1 cellular context compared by ENCODE assay signal in the genomic region with DNA sequence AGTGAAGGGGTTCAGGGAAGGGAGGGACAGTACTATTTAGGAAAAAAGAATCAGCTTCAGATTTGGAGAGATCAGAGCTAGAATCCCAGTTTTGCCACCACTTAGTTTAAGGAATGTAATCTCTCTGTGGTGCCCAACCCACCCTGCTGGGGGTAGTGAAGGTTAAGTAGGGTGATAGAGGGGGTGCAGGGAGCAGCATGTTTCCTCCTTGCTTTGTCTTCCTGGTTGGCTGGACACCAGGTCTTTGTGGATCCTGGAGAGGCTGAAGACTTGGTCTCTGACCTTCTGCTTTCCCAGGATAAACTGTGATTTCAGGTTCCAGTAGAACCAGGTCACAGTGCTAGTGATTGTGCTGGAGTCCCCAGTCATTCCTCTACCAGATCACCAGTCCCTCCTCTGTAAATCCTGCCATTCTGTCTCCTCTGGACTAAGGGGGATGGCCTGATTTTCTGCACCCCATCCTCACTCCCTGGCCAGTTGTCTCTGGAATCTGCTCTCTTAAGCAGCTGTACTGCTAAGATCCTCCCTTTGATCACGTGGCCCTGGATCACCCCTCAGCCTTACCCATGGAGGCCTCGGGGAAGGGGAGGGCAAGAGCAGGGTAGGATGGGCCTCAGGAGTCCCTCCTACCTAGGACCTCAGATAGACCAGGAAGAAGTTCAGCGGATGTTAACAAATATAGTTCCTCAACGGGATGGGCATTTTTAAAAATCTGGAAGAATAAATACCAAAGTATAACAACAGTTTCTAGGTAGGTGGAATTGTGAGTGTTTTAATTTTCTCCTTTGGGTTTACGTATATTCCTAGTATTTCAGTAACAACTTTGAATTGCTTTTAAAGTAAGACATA.
TF ChIP-seq lines count a peak whose summit lies in the region.

No MANE protein-coding gene starts in this region.

TF ChIP-seq in GM12878, 131 proteins besides CTCF, POLR2A, EP300 and RAD21:
- TF ChIP-seq ASH2L (IDR thresholded peaks at IDR 0.05; ENCODE audit: borderline replicate concordance, low read depth): no peak
- TF ChIP-seq, protein P1, sequence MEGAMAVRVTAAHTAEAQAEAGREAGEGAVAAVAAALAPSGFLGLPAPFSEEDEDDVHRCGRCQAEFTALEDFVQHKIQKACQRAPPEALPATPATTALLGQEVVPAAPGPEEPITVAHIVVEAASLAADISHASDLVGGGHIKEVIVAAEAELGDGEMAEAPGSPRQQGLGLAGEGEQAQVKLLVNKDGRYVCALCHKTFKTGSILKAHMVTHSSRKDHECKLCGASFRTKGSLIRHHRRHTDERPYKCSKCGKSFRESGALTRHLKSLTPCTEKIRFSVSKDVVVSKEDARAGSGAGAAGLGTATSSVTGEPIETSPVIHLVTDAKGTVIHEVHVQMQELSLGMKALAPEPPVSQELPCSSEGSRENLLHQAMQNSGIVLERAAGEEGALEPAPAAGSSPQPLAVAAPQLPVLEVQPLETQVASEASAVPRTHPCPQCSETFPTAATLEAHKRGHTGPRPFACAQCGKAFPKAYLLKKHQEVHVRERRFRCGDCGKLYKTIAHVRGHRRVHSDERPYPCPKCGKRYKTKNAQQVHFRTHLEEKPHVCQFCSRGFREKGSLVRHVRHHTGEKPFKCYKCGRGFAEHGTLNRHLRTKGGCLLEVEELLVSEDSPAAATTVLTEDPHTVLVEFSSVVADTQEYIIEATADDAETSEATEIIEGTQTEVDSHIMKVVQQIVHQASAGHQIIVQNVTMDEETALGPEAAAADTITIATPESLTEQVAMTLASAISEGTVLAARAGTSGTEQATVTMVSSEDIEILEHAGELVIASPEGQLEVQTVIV (IDR thresholded peaks at IDR 0.05; ENCODE audit: borderline replicate concordance, partially characterized antibody): no peak
- TF ChIP-seq, protein P2, sequence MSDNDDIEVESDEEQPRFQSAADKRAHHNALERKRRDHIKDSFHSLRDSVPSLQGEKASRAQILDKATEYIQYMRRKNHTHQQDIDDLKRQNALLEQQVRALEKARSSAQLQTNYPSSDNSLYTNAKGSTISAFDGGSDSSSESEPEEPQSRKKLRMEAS (IDR thresholded peaks at IDR 0.05; ENCODE audit: low read depth, low read length): peak; percentile 31; the same call in 1 of the 2 replicates
- TF ChIP-seq RAD51 (IDR thresholded peaks at IDR 0.05): peak; percentile 94
- TF ChIP-seq, protein P3, sequence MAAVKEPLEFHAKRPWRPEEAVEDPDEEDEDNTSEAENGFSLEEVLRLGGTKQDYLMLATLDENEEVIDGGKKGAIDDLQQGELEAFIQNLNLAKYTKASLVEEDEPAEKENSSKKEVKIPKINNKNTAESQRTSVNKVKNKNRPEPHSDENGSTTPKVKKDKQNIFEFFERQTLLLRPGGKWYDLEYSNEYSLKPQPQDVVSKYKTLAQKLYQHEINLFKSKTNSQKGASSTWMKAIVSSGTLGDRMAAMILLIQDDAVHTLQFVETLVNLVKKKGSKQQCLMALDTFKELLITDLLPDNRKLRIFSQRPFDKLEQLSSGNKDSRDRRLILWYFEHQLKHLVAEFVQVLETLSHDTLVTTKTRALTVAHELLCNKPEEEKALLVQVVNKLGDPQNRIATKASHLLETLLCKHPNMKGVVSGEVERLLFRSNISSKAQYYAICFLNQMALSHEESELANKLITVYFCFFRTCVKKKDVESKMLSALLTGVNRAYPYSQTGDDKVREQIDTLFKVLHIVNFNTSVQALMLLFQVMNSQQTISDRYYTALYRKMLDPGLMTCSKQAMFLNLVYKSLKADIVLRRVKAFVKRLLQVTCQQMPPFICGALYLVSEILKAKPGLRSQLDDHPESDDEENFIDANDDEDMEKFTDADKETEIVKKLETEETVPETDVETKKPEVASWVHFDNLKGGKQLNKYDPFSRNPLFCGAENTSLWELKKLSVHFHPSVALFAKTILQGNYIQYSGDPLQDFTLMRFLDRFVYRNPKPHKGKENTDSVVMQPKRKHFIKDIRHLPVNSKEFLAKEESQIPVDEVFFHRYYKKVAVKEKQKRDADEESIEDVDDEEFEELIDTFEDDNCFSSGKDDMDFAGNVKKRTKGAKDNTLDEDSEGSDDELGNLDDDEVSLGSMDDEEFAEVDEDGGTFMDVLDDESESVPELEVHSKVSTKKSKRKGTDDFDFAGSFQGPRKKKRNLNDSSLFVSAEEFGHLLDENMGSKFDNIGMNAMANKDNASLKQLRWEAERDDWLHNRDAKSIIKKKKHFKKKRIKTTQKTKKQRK (IDR thresholded peaks at IDR 0.05; ENCODE audit: low read depth, low read length): no peak
- TF ChIP-seq WRNIP1 (IDR thresholded peaks at IDR 0.05; ENCODE audit: borderline replicate concordance, low read depth, low read length): no peak
- TF ChIP-seq, protein P4, sequence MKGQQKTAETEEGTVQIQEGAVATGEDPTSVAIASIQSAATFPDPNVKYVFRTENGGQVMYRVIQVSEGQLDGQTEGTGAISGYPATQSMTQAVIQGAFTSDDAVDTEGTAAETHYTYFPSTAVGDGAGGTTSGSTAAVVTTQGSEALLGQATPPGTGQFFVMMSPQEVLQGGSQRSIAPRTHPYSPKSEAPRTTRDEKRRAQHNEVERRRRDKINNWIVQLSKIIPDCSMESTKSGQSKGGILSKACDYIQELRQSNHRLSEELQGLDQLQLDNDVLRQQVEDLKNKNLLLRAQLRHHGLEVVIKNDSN (IDR thresholded peaks at IDR 0.05; ENCODE audit: borderline replicate concordance, extremely low read length, insufficient read depth, low read depth, low read length): peak; percentile 37
- TF ChIP-seq ZNF274 (IDR thresholded peaks at IDR 0.05; ENCODE audit: insufficient read depth, insufficient read length): no peak
- peak in 1 of 2 experiments; percentile 37; a peak in 1 of 4 replicates for TF ChIP-seq BHLHE40 (IDR thresholded peaks at IDR 0.05; ENCODE audit: borderline replicate concordance in 1 of 2, low read depth in 2 of 2, low read length in 1 of 2)
- TF ChIP-seq, protein P5, sequence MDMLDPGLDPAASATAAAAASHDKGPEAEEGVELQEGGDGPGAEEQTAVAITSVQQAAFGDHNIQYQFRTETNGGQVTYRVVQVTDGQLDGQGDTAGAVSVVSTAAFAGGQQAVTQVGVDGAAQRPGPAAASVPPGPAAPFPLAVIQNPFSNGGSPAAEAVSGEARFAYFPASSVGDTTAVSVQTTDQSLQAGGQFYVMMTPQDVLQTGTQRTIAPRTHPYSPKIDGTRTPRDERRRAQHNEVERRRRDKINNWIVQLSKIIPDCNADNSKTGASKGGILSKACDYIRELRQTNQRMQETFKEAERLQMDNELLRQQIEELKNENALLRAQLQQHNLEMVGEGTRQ (IDR thresholded peaks at IDR 0.05; ENCODE audit: borderline replicate concordance, low read depth, low read length): peak; percentile 56; the same call in 1 of the 2 replicates
- no peak for TF ChIP-seq ETV6 (conservative IDR thresholded peaks at IDR 0.05 in 1 of 2, IDR thresholded peaks at IDR 0.05 in 1 of 2; ENCODE audit: borderline replicate concordance in 1 of 2, low read depth in 1 of 2)
